25 cellular contexts compared by ENCODE assay signal in the genomic region with DNA sequence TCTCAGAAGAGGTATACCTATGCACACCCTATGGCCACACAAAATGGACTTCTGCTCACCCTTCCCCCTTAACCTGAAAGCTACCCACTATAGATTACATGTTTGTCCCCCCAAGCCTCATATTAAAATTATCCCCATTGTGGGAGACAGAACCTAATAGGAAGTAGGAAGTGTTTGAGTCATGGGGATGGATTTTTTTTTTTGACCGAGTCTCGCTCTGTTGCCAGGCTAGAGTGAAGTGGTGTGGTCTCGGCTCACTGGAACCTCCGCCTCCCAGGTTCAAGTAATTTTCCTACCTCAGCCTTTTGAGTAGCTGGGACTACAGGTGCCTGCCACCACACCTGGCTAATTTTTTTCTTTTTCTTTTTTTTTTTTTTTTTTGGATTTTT.
"Had no signal": no experiment of that assay in that cellular context is flagged by ENCODE, and none has a peak within 500 bp of the region (broad histone marks: within the 10 kb centered on the region; RNA-seq: fewer than 3 reads in every experiment).

No MANE protein-coding gene starts in this region.

- H3K36me3 ChIP-seq: esophagus muscularis mucosa, gastroesophageal sphincter, heart left ventricle, right lobe of liver, suprapubic skin, transverse colon, upper lobe of right lung, uterus had no signal

- H2AFZ ChIP-seq: hepatocyte, parathyroid adenoma had no signal

- H3K9ac ChIP-seq: parathyroid adenoma had no signal

- ATAC-seq: foreskin keratinocyte; gastroesophageal sphincter; heart left ventricle; left lobe of liver; mucosa of descending colon; natural killer cell treated with Interleukin-12 subunit alpha and Interleukin-12 subunit beta and Interleukin-15 and Interleukin-18, amount 100 ng/mL, for 72 hours; right lobe of liver; stimulated activated naive CD8-positive, alpha-beta T cell treated with anti-CD3 and anti-CD28 coated beads, Interleukin-15, amount 100 ng/mL, for 72 hours; upper lobe of right lung had no signal

- H3K9me3 ChIP-seq: esophagus muscularis mucosa, gastroesophageal sphincter, mucosa of descending colon, right lobe of liver, suprapubic skin, transverse colon, upper lobe of right lung, uterus had no signal

- H3K4me1 ChIP-seq: foreskin keratinocyte, parathyroid adenoma, right lobe of liver, upper lobe of right lung, uterus had no signal

- H3K27me3 ChIP-seq: esophagus muscularis mucosa, foreskin keratinocyte, gastroesophageal sphincter, hepatocyte, right lobe of liver, suprapubic skin, transverse colon, upper lobe of right lung, uterus had no signal

- H3K79me2 ChIP-seq: hepatocyte, parathyroid adenoma had no signal

- H3K4me3 ChIP-seq: esophagus muscularis mucosa, gastroesophageal sphincter, heart left ventricle, hepatocyte, lung, mucosa of descending colon, right lobe of liver, suprapubic skin, transverse colon, upper lobe of right lung, uterus had no signal

- DNase-seq: effector CD8-positive, alpha-beta T cell; foreskin keratinocyte; heart left ventricle; kidney; mucosa of descending colon; naive B cell; right lobe of liver; small intestine; stimulated activated CD4-positive, alpha-beta T cell treated with anti-CD3 and anti-CD28 coated beads, Interleukin-15, amount 100 ng/mL, for 24 hours; stimulated activated CD4-positive, alpha-beta T cell treated with anti-CD3 and anti-CD28 coated beads, Interleukin-2, amount 100 ng/mL, for 48 hours; stimulated activated CD8-positive, alpha-beta memory T cell treated with anti-CD3 and anti-CD28 coated beads, Interleukin-4, amount 100 ng/mL, for 48 hours; stimulated activated naive CD4-positive, alpha-beta T cell; stimulated activated naive CD8-positive, alpha-beta T cell treated with anti-CD3 and anti-CD28 coated beads, Interleukin-15, amount 100 ng/mL, for 72 hours; transverse colon; upper lobe of right lung; uterus had no signal

- FAIRE-seq: endothelial cell of umbilical vein, kidney, small intestine had no signal

- H3K27ac ChIP-seq: esophagus muscularis mucosa, foreskin keratinocyte, gastroesophageal sphincter, heart left ventricle, hepatocyte, parathyroid adenoma, right lobe of liver, suprapubic skin, transverse colon, upper lobe of right lung, uterus had no signal

- H3K4me2 ChIP-seq: hepatocyte had no signal
